In genomic region chr3:13300546-13301294, GRCh38 we compare ENCODE assay signal across 23 cellular contexts.
DNase-seq lines count a peak whose midpoint lies in the region; ATAC-seq and TF ChIP-seq lines count a peak whose summit lies in the region.
"Had no signal": no experiment of that assay in that cellular context is flagged by ENCODE, and none has a peak within 500 bp of the region (broad histone marks: within the 10 kb centered on the region; RNA-seq: fewer than 3 reads in every experiment).

No MANE protein-coding gene starts in this region.

- H3K36me3 Mint-ChIP-seq in GM23338 (ENCODE audit: low read depth) (no peaks in the 10 kb centered on the region; the same call in 2 of the 3 replicates), chondrocyte (ENCODE audit: low read depth) (no peaks in the 10 kb centered on the region)
- H3K36me3 Mint-ChIP-seq: CD4-positive, CD25-positive, alpha-beta regulatory T cell had no signal

- H3K4me1 Mint-ChIP-seq in GM23338, result peaks cover 54% of the 10 kb centered on the region
- H3K4me1 Mint-ChIP-seq in chondrocyte (ENCODE audit: low read depth), result peaks cover 13% of the 10 kb centered on the region

- H3K4me3 ChIP-seq in GM23338 (no peak overlapping the region), Loucy (ENCODE audit: low read length, poor library complexity, severe bottlenecking) (no peak overlapping the region)
- H3K4me3 ChIP-seq: adrenal gland, colonic mucosa, heart right ventricle, lung, upper lobe of right lung had no signal

- H3K4me1 ChIP-seq in GM23338 (ENCODE audit: insufficient read depth) (peaks cover 21% of the 10 kb centered on the region), Loucy (ENCODE audit: insufficient read depth, low read length, poor library complexity, severe bottlenecking) (peaks cover 59% of the 10 kb centered on the region)
- H3K4me1 ChIP-seq: adrenal gland, colonic mucosa, upper lobe of right lung had no signal

- peak overlapping the region; percentile 96; the same call in 1 of the 2 replicates for H3K27ac Mint-ChIP-seq in GM23338
- peak overlapping the region; percentile 49 for H3K27ac Mint-ChIP-seq in chondrocyte (ENCODE audit: unreplicated experiment)
- H3K27ac Mint-ChIP-seq: activated naive CD4-positive, alpha-beta T cell treated with anti-CD3 and anti-CD28 coated beads for 36 hours; activated T-helper 1 cell treated with anti-CD3 and anti-CD28 coated beads, Interleukin-12 subunit alpha, Interleukin-12 subunit beta, Interleukin-2, Interleukin-4 antibody, amounts not matched to agents 30 ng/mL and 10 ng/mL and 1 ng/mL, durations not matched to agents 14 hours and 24 hours and 36 hours; stimulated activated effector memory CD8-positive, alpha-beta T cell treated with anti-CD3 and anti-CD28 coated beads, Interleukin-12 subunit alpha, Interleukin-12 subunit beta, amount 100 ng/mL, for 72 hours had no signal

- 0 out of 2 replicates have a peak, but pooled peaks cover 3% of the 10 kb centered on the region for H3F3A ChIP-seq in GM23338 (replicated peaks; ENCODE audit: low read depth)
- H3F3A ChIP-seq in Loucy (ENCODE audit: low read depth), result 0 out of 2 replicates have a peak, but pooled peaks cover 4% of the 10 kb centered on the region

- H3K4me3 Mint-ChIP-seq in GM23338 (peak overlapping the region; percentile 48; the same call in 2 of the 3 replicates), chondrocyte (ENCODE audit: unreplicated experiment) (no peak overlapping the region)
- H3K4me3 Mint-ChIP-seq: activated naive CD4-positive, alpha-beta T cell treated with anti-CD3 and anti-CD28 coated beads for 36 hours; activated T-helper 1 cell treated with anti-CD3 and anti-CD28 coated beads, Interleukin-12 subunit alpha, Interleukin-12 subunit beta, Interleukin-2, Interleukin-4 antibody, amounts not matched to agents 30 ng/mL and 10 ng/mL and 1 ng/mL, durations not matched to agents 14 hours and 24 hours and 36 hours; CD4-positive, CD25-positive, alpha-beta regulatory T cell; stimulated activated effector memory CD8-positive, alpha-beta T cell treated with anti-CD3 and anti-CD28 coated beads, Interleukin-12 subunit alpha, Interleukin-12 subunit beta, amount 100 ng/mL, for 72 hours had no signal

- H3K79me2 ChIP-seq in GM23338 (replicated peaks; ENCODE audit: insufficient read depth) (no peaks in the 10 kb centered on the region), Loucy (ENCODE audit: insufficient read depth, low read length) (no peaks in the 10 kb centered on the region)

- H3K9me2 ChIP-seq in GM23338 (ENCODE audit: insufficient read depth) (no peaks in the 10 kb centered on the region), Loucy (replicated peaks; ENCODE audit: low read depth, low read length) (no peaks in the 10 kb centered on the region)

- no peak for DNase-seq in GM23338 (ENCODE audit: low spot score)
- DNase-seq in chondrocyte (ENCODE audit: low spot score), result peak; percentile 22
- DNase-seq in posterior vena cava (ENCODE audit: low spot score), result peak; percentile 10
- no peak for DNase-seq in DMS53 treated with DMSO at 0.1 percent for 48 hours (lab: John Stamatoyannopoulos, UW; ENCODE audit: unreplicated experiment)
- DNase-seq in DMS153 (lab: John Stamatoyannopoulos, UW), result no peak
- DNase-seq in inferior parietal cortex (ENCODE audit: extremely low spot score), result no peak
- DNase-seq: activated CD4-positive, alpha-beta T cell treated with anti-CD3 and anti-CD28 coated beads, Interleukin-2, amount 50 U/mL, for 48 hours; CD4-positive, CD25-positive, alpha-beta regulatory T cell; colonic mucosa; effector CD8-positive, alpha-beta T cell; heart right ventricle; right cardiac atrium; stimulated activated CD4-positive, alpha-beta T cell treated with anti-CD3 and anti-CD28 coated beads, Interleukin-12 subunit alpha, Interleukin-12 subunit beta, amount 100 ng/mL, for 4 hours; stimulated activated CD4-positive, alpha-beta T cell treated with anti-CD3 and anti-CD28 coated beads, Interleukin-4, amount 100 ng/mL, for 1 hour; substantia nigra; upper lobe of right lung had no signal

- TF ChIP-seq CTCF in GM23338 (conservative IDR thresholded peaks at IDR 0.05; ENCODE audit: low read depth in 2 of 2) (no peak), Loucy (conservative IDR thresholded peaks at IDR 0.05; ENCODE audit: low read length) (no peak), chondrocyte (IDR thresholded peaks at IDR 0.05) (no peak)

- H4K20me1 ChIP-seq in GM23338 (replicated peaks; ENCODE audit: insufficient read depth), result no peaks in the 10 kb centered on the region
- H4K20me1 ChIP-seq in Loucy (ENCODE audit: insufficient read depth, low read length, poor library complexity, severe bottlenecking), result no peaks in the 10 kb centered on the region

- H3K36me3 ChIP-seq in GM23338 (ENCODE audit: insufficient read depth) (no peaks in the 10 kb centered on the region), Loucy (ENCODE audit: insufficient read depth, low read length) (no peaks in the 10 kb centered on the region)
- H3K36me3 ChIP-seq: adrenal gland, colonic mucosa, heart right ventricle, upper lobe of right lung had no signal

- H3K27me3 ChIP-seq in GM23338 (ENCODE audit: insufficient read depth), result no peaks in the 10 kb centered on the region
- no peaks in the 10 kb centered on the region for H3K27me3 ChIP-seq in Loucy (ENCODE audit: insufficient read depth, low read length, poor library complexity, severe bottlenecking)
- H3K27me3 ChIP-seq: adrenal gland, colonic mucosa, upper lobe of right lung had no signal

- H3K9me3 ChIP-seq in Loucy (ENCODE audit: insufficient read depth, low read depth, low read length), result no peaks in the 10 kb centered on the region
- H3K9me3 ChIP-seq: adrenal gland, colonic mucosa, heart right ventricle, upper lobe of right lung had no signal

- H3K4me2 ChIP-seq in GM23338, result peak overlapping the region; percentile 53
- H3K4me2 ChIP-seq in Loucy (ENCODE audit: low read depth, low read length, poor library complexity, severe bottlenecking), result peak overlapping the region; percentile 10

- H2AFZ ChIP-seq in GM23338 (no peak overlapping the region), Loucy (ENCODE audit: low read length) (no peak overlapping the region)

- no peak; the same call in 2 of the 3 replicates for ATAC-seq in GM23338
- ATAC-seq: activated CD4-positive, CD25-positive, alpha-beta regulatory T cell treated with anti-CD3 and anti-CD28 coated beads, Interleukin-2, amount 50 U/mL, for 24 hours had no signal

- 0 out of 2 replicates have a peak overlapping the region, but pooled peaks have one; percentile 24 for H3K27ac ChIP-seq in GM23338 (ENCODE audit: low read depth)
- H3K27ac ChIP-seq: adrenal gland, colonic mucosa, heart right ventricle, upper lobe of right lung had no signal

- intact Hi-C loops in posterior vena cava (cut with DNase I), result no loop called here

- H3K9me3 Mint-ChIP-seq in GM23338, result no peaks in the 10 kb centered on the region
- H3K9me3 Mint-ChIP-seq in chondrocyte (ENCODE audit: low read depth), result no peaks in the 10 kb centered on the region
- H3K9me3 Mint-ChIP-seq: activated naive CD4-positive, alpha-beta T cell treated with anti-CD3 and anti-CD28 coated beads for 36 hours; activated T-helper 1 cell treated with anti-CD3 and anti-CD28 coated beads, Interleukin-12 subunit alpha, Interleukin-12 subunit beta, Interleukin-2, Interleukin-4 antibody, amounts not matched to agents 30 ng/mL and 10 ng/mL and 1 ng/mL, durations not matched to agents 14 hours and 24 hours and 36 hours; CD4-positive, CD25-positive, alpha-beta regulatory T cell; stimulated activated effector memory CD8-positive, alpha-beta T cell treated with anti-CD3 and anti-CD28 coated beads, Interleukin-12 subunit alpha, Interleukin-12 subunit beta, amount 100 ng/mL, for 72 hours had no signal

- peak overlapping the region; percentile 27 for H3K9ac ChIP-seq in Loucy (ENCODE audit: low read depth, low read length, poor library complexity, severe bottlenecking)

- H3K27me3 Mint-ChIP-seq in GM23338 (ENCODE audit: insufficient read depth, low read depth, poor library complexity) (peaks cover 21% of the 10 kb centered on the region), chondrocyte (ENCODE audit: low read depth) (peaks cover 12% of the 10 kb centered on the region)

TF ChIP-seq in GM23338, 12 proteins besides CTCF, POLR2A, EP300 and RAD21 (continues in another document):
- no peak for TF ChIP-seq ZNF331 (CRISPR knock-in tag; IDR thresholded peaks at IDR 0.05; ENCODE audit: low read depth)
- no peak for TF ChIP-seq ZNF114 (CRISPR knock-in tag; IDR thresholded peaks at IDR 0.05)
- no peak for TF ChIP-seq NANOG (IDR thresholded peaks at IDR 0.05; ENCODE audit: borderline replicate concordance)
- no peak for TF ChIP-seq JUNB (IDR thresholded peaks at IDR 0.05; ENCODE audit: unreplicated experiment)
- no peak for TF ChIP-seq EZH2phosphoT487 (IDR thresholded peaks at IDR 0.05; ENCODE audit: unreplicated experiment)
- TF ChIP-seq POLR2AphosphoS5 (IDR thresholded peaks at IDR 0.05; ENCODE audit: low read depth), result no peak

Comparison
In these comparisons a context has a peak if more than half of its experiments do, and no peak if none do; other contexts are left out.
1. DNase-seq: peak in chondrocyte (single experiment) and posterior vena cava (single experiment); none in GM23338 (single experiment), DMS53 treated with DMSO at 0.1 percent for 48 hours (single experiment), DMS153 (single experiment) and inferior parietal cortex (single experiment).